24 cellular contexts compared by ENCODE assay signal in genomic region chr14:34479694-34480093, GRCh38.
"Had no signal": no experiment of that assay in that cellular context is flagged by ENCODE, and none has a peak within 500 bp of the region (broad histone marks: within the 10 kb centered on the region; RNA-seq: fewer than 3 reads in every experiment).

No MANE protein-coding gene starts in this region.

- H3K9me3 ChIP-seq: colonic mucosa, esophagus squamous epithelium, gastrocnemius medialis, heart right ventricle, left lung had no signal

- H3K4me1 ChIP-seq: colonic mucosa, esophagus squamous epithelium, gastrocnemius medialis, heart right ventricle, left lung had no signal

- H3K27ac ChIP-seq: colonic mucosa, epithelial cell of prostate, esophagus squamous epithelium, gastrocnemius medialis, heart right ventricle, left lung had no signal

- H3K36me3 Mint-ChIP-seq: memory B cell had no signal

- H3K4me1 Mint-ChIP-seq: memory B cell had no signal

- H3K9me3 Mint-ChIP-seq: dendritic cell treated with granulocyte-macrophage colony-stimulating factor and Interleukin-4, amounts not matched to agents 40 ng/mL and 50 ng/mL, for 4 days; effector memory CD8-positive, alpha-beta T cell; memory B cell had no signal

- H3K27me3 ChIP-seq: colonic mucosa, esophagus squamous epithelium, gastrocnemius medialis, heart right ventricle, left lung had no signal

- DNase-seq: colonic mucosa; cortex of kidney; effector CD8-positive, alpha-beta T cell; effector memory CD8-positive, alpha-beta T cell; endodermal cell; erythroblast; esophagus squamous epithelium; foreskin fibroblast; foreskin melanocyte; gastrocnemius medialis; glutamatergic neuron; heart right ventricle; hippocampal formation; left cardiac atrium; left ventricle myocardium superior; mammary epithelial cell; mesendoderm; midbrain had no signal

- H3K4me3 ChIP-seq: colonic mucosa, esophagus squamous epithelium, gastrocnemius medialis, heart right ventricle, left lung, lung had no signal

- H3K27me3 Mint-ChIP-seq: dendritic cell treated with granulocyte-macrophage colony-stimulating factor and Interleukin-4, amounts not matched to agents 40 ng/mL and 50 ng/mL, for 4 days; memory B cell had no signal

- H3K27ac Mint-ChIP-seq: dendritic cell treated with granulocyte-macrophage colony-stimulating factor and Interleukin-4, amounts not matched to agents 40 ng/mL and 50 ng/mL, for 4 days; effector memory CD8-positive, alpha-beta T cell; endodermal cell; memory B cell had no signal

- H3K36me3 ChIP-seq: colonic mucosa, esophagus squamous epithelium, gastrocnemius medialis, heart right ventricle, left lung had no signal

- ATAC-seq: effector memory CD8-positive, alpha-beta T cell; esophagus mucosa; gastrocnemius medialis; heart right ventricle; left cardiac atrium; left lung; left ventricle myocardium superior had no signal

- H3K4me3 Mint-ChIP-seq: dendritic cell treated with granulocyte-macrophage colony-stimulating factor and Interleukin-4, amounts not matched to agents 40 ng/mL and 50 ng/mL, for 4 days; effector memory CD8-positive, alpha-beta T cell; endodermal cell; memory B cell had no signal
